In genomic region chr5:14362511-14362910, GRCh38 we compare ENCODE assay signal across 17 cellular contexts.
"Had no signal": no experiment of that assay in that cellular context is flagged by ENCODE, and none has a peak within 500 bp of the region (broad histone marks: within the 10 kb centered on the region; RNA-seq: fewer than 3 reads in every experiment).

No MANE protein-coding gene starts in this region.

- H3K27me3 ChIP-seq: body of pancreas, ovary, uterus had no signal

- H3K36me3 ChIP-seq: ovary, uterus had no signal

- H3K9me3 ChIP-seq: body of pancreas, ovary, uterus had no signal

- DNase-seq: activated CD4-positive, alpha-beta T cell treated with anti-CD3 and anti-CD28 coated beads, Interleukin-2, amount 10 ng/mL, durations not matched to agents 7 days and 5 days; activated CD4-positive, CD25-positive, alpha-beta regulatory T cell; activated CD8-positive, alpha-beta memory T cell treated with anti-CD3 and anti-CD28 coated beads, Interleukin-2, amount 50 U/mL, for 48 hours; activated gamma-delta T cell; activated T-cell treated with anti-CD3 and anti-CD28 coated beads, Interleukin-2, amount 50 U/mL, for 72 hours; amniotic stem cell; central memory CD4-positive, alpha-beta T cell; cortex of kidney; effector CD8-positive, alpha-beta T cell; foreskin fibroblast; kidney glomerular epithelial cell; ovary; stimulated activated CD4-positive, alpha-beta T cell treated with anti-CD3 and anti-CD28 coated beads, Interleukin-2, amount 100 ng/mL, for 24 hours; uterus had no signal

- H3K27ac Mint-ChIP-seq: activated CD4-positive, alpha-beta T cell treated with anti-CD3 and anti-CD28 coated beads, Interleukin-2, amount 10 ng/mL, durations not matched to agents 7 days and 5 days; activated naive CD8-positive, alpha-beta T cell; activated T-cell treated with anti-CD3 and anti-CD28 coated beads, Interleukin-2, amount 50 U/mL, for 72 hours had no signal

- H3K36me3 Mint-ChIP-seq: activated naive CD8-positive, alpha-beta T cell had no signal

- H3K4me3 ChIP-seq: body of pancreas, ovary, uterus had no signal

- H3K27ac ChIP-seq: body of pancreas, ovary, uterus had no signal

- ATAC-seq: activated T-cell treated with anti-CD3 and anti-CD28 coated beads, Interleukin-2, amount 50 U/mL, for 72 hours; body of pancreas had no signal

- H3K9me3 Mint-ChIP-seq: activated CD4-positive, alpha-beta T cell treated with anti-CD3 and anti-CD28 coated beads, Interleukin-2, amount 10 ng/mL, durations not matched to agents 7 days and 5 days; activated T-cell treated with anti-CD3 and anti-CD28 coated beads, Interleukin-2, amount 50 U/mL, for 72 hours; neural crest cell had no signal

- H3K4me1 ChIP-seq: body of pancreas, uterus had no signal
